8 cellular contexts compared by ENCODE assay signal in genomic region chr1:26723013-26723991, GRCh38.
A peak's percentile ranks its signal among the peaks of the same experiment; 100 is the strongest.
DNase-seq lines count a peak whose midpoint lies in the region; ATAC-seq and TF ChIP-seq lines count a peak whose summit lies in the region.

No MANE protein-coding gene starts in this region.

- peak; percentile 72 for DNase-seq in GDM1 (lab: John Stamatoyannopoulos, UW)
- DNase-seq in NCI-H146 treated with DMSO at 0.1 percent for 48 hours (lab: John Stamatoyannopoulos, UW; ENCODE audit: unreplicated experiment), result peak; percentile 67
- DNase-seq in UCSD-AML1 (lab: John Stamatoyannopoulos, UW; ENCODE audit: unreplicated experiment), result peak; percentile 82
- DNase-seq in choroid plexus epithelial cell (ENCODE audit: low read depth), result peak; percentile 99
- DNase-seq in islet precursor cell, result peak; percentile 98

- H3K27ac ChIP-seq in skin epidermis, result peak overlapping the region in 11 of 21 experiments; percentile 3 to 76 (median 54)

- TF ChIP-seq CTCF in choroid plexus epithelial cell (conservative IDR thresholded peaks at IDR 0.05; ENCODE audit: low read depth, low read length), result no peak

- H3K4me3 ChIP-seq in choroid plexus epithelial cell (ENCODE audit: low read depth, low read length) (no peak overlapping the region), skin epidermis (no peak overlapping the region)

- ATAC-seq in HG02763 (IDR thresholded peaks at IDR 0.05; ENCODE audit: unreplicated experiment) (no peak), GM18867 (IDR thresholded peaks at IDR 0.05; ENCODE audit: unreplicated experiment) (no peak)
